Comparison of ENCODE assay signal across 10 cellular contexts in the genomic region with DNA sequence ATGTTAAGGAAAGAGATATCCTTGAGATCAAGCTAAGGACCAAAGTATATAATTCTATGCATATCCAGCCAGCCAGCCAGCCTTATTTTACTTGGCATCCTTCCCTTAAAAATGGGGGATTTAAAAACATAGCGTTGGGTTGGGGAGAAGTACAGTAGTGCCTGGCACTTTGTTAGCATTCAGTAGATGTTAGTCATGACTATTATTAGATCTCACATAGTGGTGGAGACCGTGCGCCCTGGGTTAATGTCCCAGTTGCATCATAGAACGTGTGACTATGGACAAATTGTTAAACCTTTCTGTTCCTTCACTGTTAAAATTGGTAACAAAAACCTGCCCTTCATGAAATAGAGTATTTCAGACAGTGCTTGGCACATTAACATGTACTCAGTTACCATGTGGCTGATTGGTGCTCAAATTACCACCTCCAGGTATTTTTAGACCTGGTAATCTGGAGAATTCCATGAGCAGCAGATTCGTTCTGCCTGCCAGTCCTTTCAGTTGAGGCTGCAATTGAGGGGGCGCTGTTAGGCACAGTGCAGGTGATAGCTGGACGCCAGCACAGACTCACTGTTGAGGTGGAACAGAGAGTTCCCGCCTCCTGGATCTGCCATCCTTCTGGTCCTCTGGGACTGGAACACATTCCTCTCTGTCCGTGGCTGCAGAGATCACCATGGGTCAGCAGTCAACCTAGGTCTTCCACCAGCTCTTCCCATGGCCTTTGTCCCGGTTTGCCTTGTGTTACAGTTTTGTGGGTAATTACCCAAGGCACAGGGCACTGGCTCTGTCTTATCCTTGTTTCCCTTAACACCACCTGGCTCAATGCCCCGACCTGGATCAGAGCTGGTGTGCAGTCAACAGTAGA. TPM values are rescaled to one million over a fixed set of nuclear protein-coding genes. Genes with fewer than 3 reads are reported as not detected.
DNase-seq lines count a peak whose midpoint lies in the region; ATAC-seq and TF ChIP-seq lines count a peak whose summit lies in the region.
"Had no signal": no experiment of that assay in that cellular context is flagged by ENCODE, and none has a peak within 500 bp of the region (broad histone marks: within the 10 kb centered on the region; RNA-seq: fewer than 3 reads in every experiment).

No MANE protein-coding gene starts in this region.

- peaks cover 26% of the 10 kb centered on the region for H3K36me3 ChIP-seq in SJSA1
- H3K36me3 ChIP-seq: ovary had no signal

- ATAC-seq in GM19324 (IDR thresholded peaks at IDR 0.05; ENCODE audit: low FRiP score, unreplicated experiment): no peak

- no peak overlapping the region for H3K4me3 ChIP-seq in SJSA1
- H3K4me3 ChIP-seq in fibroblast of pulmonary artery (replicated peaks; ENCODE audit: low read depth, low read length): no peak overlapping the region
- H3K4me3 ChIP-seq: ovary had no signal

- peak; percentile 47 for DNase-seq in GM04504 (ENCODE audit: low read depth)
- peak; percentile 55 to 58 for DNase-seq in SJSA1 (ENCODE audit: low read depth in 1 of 2, low spot score in 2 of 2)
- DNase-seq in fibroblast of pulmonary artery (ENCODE audit: low read depth): peak; percentile 84
- peak; percentile 47 for DNase-seq in pulmonary artery endothelial cell (ENCODE audit: low read depth, low spot score)
- DNase-seq in GF-D8 (lab: John Stamatoyannopoulos, UW): no peak
- no peak for DNase-seq in UCSD-AML1 (lab: John Stamatoyannopoulos, UW; ENCODE audit: unreplicated experiment)
- DNase-seq in GM19240 (ENCODE audit: insufficient read length, low spot score): no peak
- DNase-seq: NCI-H1436 treated with DMSO at 0.1 percent for 48 hours had no signal

- H3K27ac ChIP-seq in SJSA1: peak overlapping the region; percentile 79
- H3K27ac ChIP-seq: ovary had no signal

- no peaks in the 10 kb centered on the region for H3K27me3 ChIP-seq in SJSA1 (replicated peaks)
- H3K27me3 ChIP-seq: ovary had no signal

- peaks cover 27% of the 10 kb centered on the region for H3K4me1 ChIP-seq in SJSA1 (replicated peaks)

- no peak for TF ChIP-seq CTCF in fibroblast of pulmonary artery (IDR thresholded peaks at IDR 0.05; ENCODE audit: low read length, missing control alignments)

- H3K9me3 ChIP-seq in SJSA1 (replicated peaks): no peaks in the 10 kb centered on the region
- H3K9me3 ChIP-seq: ovary had no signal

RNA-seq across cellular contexts. Expression of a gene that starts 31.7 kb away (rescaled TPM):
- total RNA-seq in SJSA1 (2014; rRNA removed; shearing (Covaris generic)): 175 and 198 TPM in 2 replicates
- 174 and 192 TPM in 2 replicates for total RNA-seq in pulmonary artery endothelial cell

RNA-seq across cellular contexts. Expression of a gene that starts 52.2 kb away (rescaled TPM):
- 5.1 and 6.2 TPM in 2 replicates for total RNA-seq in SJSA1 (2014; rRNA removed; shearing (Covaris generic))
- 5.6 and 6.6 TPM in 2 replicates for total RNA-seq in pulmonary artery endothelial cell

Comparison
In these comparisons a context has a peak if more than half of its experiments do, and no peak if none do; other contexts are left out.
1. DNase-seq: peak in GM04504 (single experiment), SJSA1 (2 of 2), fibroblast of pulmonary artery (single experiment) and pulmonary artery endothelial cell (single experiment); none in GF-D8 (single experiment), UCSD-AML1 (single experiment) and GM19240 (single experiment).